Comparison of ENCODE assay signal across 8 cellular contexts in the genomic region with DNA sequence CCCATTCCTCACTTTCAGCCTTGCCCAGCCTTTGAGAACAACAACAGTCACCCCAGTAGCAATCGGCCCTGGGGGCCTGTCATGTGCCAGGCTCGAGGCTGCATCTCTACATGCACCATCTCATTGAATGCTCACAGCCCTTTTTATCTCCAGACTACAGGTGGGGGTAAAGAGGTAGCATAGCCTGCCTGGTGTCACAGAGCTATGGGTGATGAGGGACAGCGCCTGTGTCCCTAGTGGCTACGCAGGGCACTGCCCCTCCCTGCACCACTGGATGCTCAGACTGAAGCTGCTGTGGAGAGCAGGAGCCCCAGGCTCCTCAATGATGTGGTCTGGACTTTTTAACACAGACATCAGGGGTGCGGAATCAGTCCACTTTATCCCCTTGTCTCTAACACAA. TPM values are rescaled to one million over a fixed set of nuclear protein-coding genes. Genes with fewer than 3 reads are reported as not detected.
A peak's percentile ranks its signal among the peaks of the same experiment; 100 is the strongest.
DNase-seq lines count a peak whose midpoint lies in the region; ATAC-seq, FAIRE-seq and TF ChIP-seq lines count a peak whose summit lies in the region.

No MANE protein-coding gene starts in this region.

- CTCF ChIA-PET in Calu3 (lab: Charles Lee), result interaction anchor here (1.5 kb wide), 1 partner anchor 16 kb away, joined by 5 read pairs; a partner anchor contains a TSS

- H3K9ac ChIP-seq in astrocyte (ENCODE audit: low read length), result no peak overlapping the region

- DNase-seq in Calu3 (peak; percentile 79), HFFc6 (no peak), astrocyte (ENCODE audit: low read depth) (no peak), left kidney (ENCODE audit: low read depth, low spot score) (peak; percentile 63), NCI-H1930 (lab: John Stamatoyannopoulos, UW) (no peak), prostate gland (ENCODE audit: low spot score) (no peak), urothelium cell line (ENCODE audit: low spot score) (no peak)

- intact Hi-C loops in Calu3 (cut with micrococcal nuclease; ENCODE audit: unreplicated experiment), result loop anchor here (1.0 kb wide), 1 partner anchor 63 kb away; no protein-coding TSS in a partner anchor
- intact Hi-C loops in prostate gland (cut with DNase I), result no loop called here

- H3K36me3 Mint-ChIP-seq in Calu3 (ENCODE audit: insufficient read depth, unreplicated experiment), result no peaks in the 10 kb centered on the region
- H3K36me3 Mint-ChIP-seq in HFFc6 (ENCODE audit: low read depth), result no peaks in the 10 kb centered on the region
- peaks cover 2% of the 10 kb centered on the region for H3K36me3 Mint-ChIP-seq in astrocyte (ENCODE audit: low read depth, unreplicated experiment)
- H3K36me3 Mint-ChIP-seq in activated T-helper 17 cell treated with anti-CD3 and anti-CD28 coated beads, Interleukin-2, amount 50 U/mL, for 72 hours (ENCODE audit: low read depth), result no peaks in the 10 kb centered on the region

- H2AFZ ChIP-seq in astrocyte (ENCODE audit: low read depth, low read length), result no peak overlapping the region

- H3K27ac ChIP-seq in astrocyte (ENCODE audit: low read depth, low read length) (no peak overlapping the region), prostate gland (no peak overlapping the region)

- H4K20me1 ChIP-seq in astrocyte (ENCODE audit: insufficient read depth, low read length), result no peaks in the 10 kb centered on the region

- H3K4me1 ChIP-seq in astrocyte (ENCODE audit: insufficient read depth, low read length) (peaks cover 14% of the 10 kb centered on the region), prostate gland (replicated peaks) (no peaks in the 10 kb centered on the region)

- H3K4me3 Mint-ChIP-seq in Calu3 (ENCODE audit: low read depth, unreplicated experiment), result no peak overlapping the region
- no peak overlapping the region for H3K4me3 Mint-ChIP-seq in HFFc6
- H3K4me3 Mint-ChIP-seq in astrocyte (ENCODE audit: unreplicated experiment), result no peak overlapping the region
- no peak overlapping the region for H3K4me3 Mint-ChIP-seq in activated T-helper 17 cell treated with anti-CD3 and anti-CD28 coated beads, Interleukin-2, amount 50 U/mL, for 72 hours

- H3K4me2 ChIP-seq in astrocyte (ENCODE audit: low read length), result no peak overlapping the region

- no peak for TF ChIP-seq POLR2A in prostate gland (IDR thresholded peaks at IDR 0.05)

- FAIRE-seq in astrocyte (lab: Jason Lieb, UNC) (no peak), urothelium cell line (lab: Jason Lieb, UNC) (no peak)

- H3K4me3 ChIP-seq in astrocyte (ENCODE audit: insufficient read depth, low read depth, low read length) (no peak overlapping the region), prostate gland (no peak overlapping the region)

- no TSS peak for BruUV-seq in Calu3 (replicated peaks; lab: Mats Ljungman, UMichigan)

- no peaks in the 10 kb centered on the region for H3K36me3 ChIP-seq in astrocyte (ENCODE audit: insufficient read depth, low read length)
- no peaks in the 10 kb centered on the region for H3K36me3 ChIP-seq in prostate gland

- TF ChIP-seq CTCF in Calu3 (IDR thresholded peaks at IDR 0.05; ENCODE audit: unreplicated experiment) (peak; percentile 94), HFFc6 (IDR thresholded peaks at IDR 0.05) (peak; percentile 64), astrocyte (IDR thresholded peaks at IDR 0.05; ENCODE audit: insufficient read depth, low read depth, low read length) (peak; percentile 18), prostate gland (IDR thresholded peaks at IDR 0.05) (peak in 1 of 4 experiments; percentile 26)

- H3K4me1 Mint-ChIP-seq in Calu3 (ENCODE audit: low read depth, unreplicated experiment) (no peaks in the 10 kb centered on the region), HFFc6 (ENCODE audit: low read depth) (peaks cover 31% of the 10 kb centered on the region), astrocyte (ENCODE audit: low read depth, unreplicated experiment) (peaks cover 16% of the 10 kb centered on the region)
- H3K4me1 Mint-ChIP-seq in activated T-helper 17 cell treated with anti-CD3 and anti-CD28 coated beads, Interleukin-2, amount 50 U/mL, for 72 hours, result no peaks in the 10 kb centered on the region

- no peaks in the 10 kb centered on the region for H3K9me3 ChIP-seq in astrocyte (ENCODE audit: insufficient read depth, low read depth, low read length)
- H3K9me3 ChIP-seq in prostate gland, result no peaks in the 10 kb centered on the region

- H3K27me3 Mint-ChIP-seq in Calu3 (ENCODE audit: unreplicated experiment), result peaks cover 89% of the 10 kb centered on the region
- H3K27me3 Mint-ChIP-seq in HFFc6 (ENCODE audit: insufficient read depth), result peaks cover 4% of the 10 kb centered on the region
- H3K27me3 Mint-ChIP-seq in astrocyte (ENCODE audit: low read depth, unreplicated experiment), result peaks cover 15% of the 10 kb centered on the region
- H3K27me3 Mint-ChIP-seq in activated T-helper 17 cell treated with anti-CD3 and anti-CD28 coated beads, Interleukin-2, amount 50 U/mL, for 72 hours, result peaks cover 4% of the 10 kb centered on the region

- no peaks in the 10 kb centered on the region for H3K79me2 ChIP-seq in astrocyte (ENCODE audit: insufficient read depth, low read length)

- no peak for ATAC-seq in activated T-helper 17 cell treated with anti-CD3 and anti-CD28 coated beads, Interleukin-2, amount 50 U/mL, for 72 hours (replicated peaks)

- no peak overlapping the region for H3K27ac Mint-ChIP-seq in Calu3 (ENCODE audit: unreplicated experiment)
- H3K27ac Mint-ChIP-seq in HFFc6, result no peak overlapping the region
- no peak overlapping the region for H3K27ac Mint-ChIP-seq in astrocyte (ENCODE audit: unreplicated experiment)
- no peak overlapping the region for H3K27ac Mint-ChIP-seq in activated T-helper 17 cell treated with anti-CD3 and anti-CD28 coated beads, Interleukin-2, amount 50 U/mL, for 72 hours

- WGBS in prostate gland, result 69% methylated on average over 5 of the region's 5 CpGs

- H3K9me3 Mint-ChIP-seq in Calu3 (ENCODE audit: low read depth, unreplicated experiment), result no peaks in the 10 kb centered on the region
- no peaks in the 10 kb centered on the region for H3K9me3 Mint-ChIP-seq in HFFc6
- peaks cover 2% of the 10 kb centered on the region for H3K9me3 Mint-ChIP-seq in astrocyte (ENCODE audit: unreplicated experiment)
- no peaks in the 10 kb centered on the region for H3K9me3 Mint-ChIP-seq in activated T-helper 17 cell treated with anti-CD3 and anti-CD28 coated beads, Interleukin-2, amount 50 U/mL, for 72 hours

- H3K27me3 ChIP-seq in astrocyte (ENCODE audit: insufficient read depth, low read length), result peaks cover 3% of the 10 kb centered on the region
- H3K27me3 ChIP-seq in prostate gland (replicated peaks; ENCODE audit: insufficient read depth), result no peaks in the 10 kb centered on the region

RNA-seq across cellular contexts. Expression of a gene that starts 2.8 kb away (rescaled TPM):
- total RNA-seq in Calu3 (2022) (not detected in 2 replicates), astrocyte (1.2 and 1.6 TPM in 2 replicates), prostate gland (1 to 10 TPM in 1 of 2 donors, under 1 TPM in 1; 0.50 to 1.0 TPM)
- total RNA-seq in HFFc6 (2021; fragmentation: NEBNext Ultra II Directional; extraction: Animal tissue kit (Norgen Biotek cat#: 25700)), result under 1 TPM; 0.09 to 0.64 (median 0.18) TPM
- total RNA-seq in activated T-helper 17 cell treated with anti-CD3 and anti-CD28 coated beads, Interleukin-2, amount 50 U/mL, for 72 hours, result not detected

RNA-seq across cellular contexts. Expression of a gene that starts 15.9 kb away (rescaled TPM):
- total RNA-seq in Calu3 (2022) (0.71 and 0.93 TPM in 2 replicates), astrocyte (21.4 and 23.0 TPM in 2 replicates), prostate gland (1 to 10 TPM; 1.5 to 1.6 TPM)
- total RNA-seq in HFFc6 (2021; fragmentation: NEBNext Ultra II Directional; extraction: Animal tissue kit (Norgen Biotek cat#: 25700)), result 1 to 10 TPM; 4.6 to 6.7 (median 4.9) TPM
- not detected for total RNA-seq in activated T-helper 17 cell treated with anti-CD3 and anti-CD28 coated beads, Interleukin-2, amount 50 U/mL, for 72 hours

Comparison
In these comparisons a context has a peak if more than half of its experiments do, and no peak if none do; other contexts are left out.
1. DNase-seq: peak in Calu3 (single experiment) and left kidney (single experiment); none in HFFc6 (single experiment), astrocyte (single experiment), NCI-H1930 (0 of 2), prostate gland (single experiment) and urothelium cell line (single experiment).